ENCODE assay signal across 30 cellular contexts in genomic region chr21:16239659-16240265, GRCh38.
DNase-seq lines count a peak whose midpoint lies in the region; ATAC-seq and TF ChIP-seq lines count a peak whose summit lies in the region.
"Had no signal": no experiment of that assay in that cellular context is flagged by ENCODE, and none has a peak within 500 bp of the region (broad histone marks: within the 10 kb centered on the region; RNA-seq: fewer than 3 reads in every experiment).

No MANE protein-coding gene starts in this region.

- H3K9me3 ChIP-seq in endodermal cell (ENCODE audit: control insufficient read depth, low read length): no peaks in the 10 kb centered on the region
- H3K9me3 ChIP-seq in mesodermal cell (ENCODE audit: control insufficient read depth, low read length): no peaks in the 10 kb centered on the region
- no peaks in the 10 kb centered on the region for H3K9me3 ChIP-seq in PC-9 (ENCODE audit: insufficient read depth, low read depth)
- H3K9me3 ChIP-seq: breast epithelium, HAP-1, transverse colon had no signal

- no peak overlapping the region for H3K27ac ChIP-seq in endodermal cell (ENCODE audit: low read depth, low read length)
- peak overlapping the region; percentile 52 for H3K27ac ChIP-seq in mesodermal cell (ENCODE audit: low read depth, low read length, severe bottlenecking)
- H3K27ac ChIP-seq in PC-9: no peak overlapping the region
- H3K27ac ChIP-seq: breast epithelium, epithelial cell of prostate, transverse colon, VCaP had no signal

- no peak overlapping the region for H3K27ac Mint-ChIP-seq in endodermal cell
- no peak overlapping the region for H3K27ac Mint-ChIP-seq in activated naive CD8-positive, alpha-beta T cell treated with anti-CD3 and anti-CD28 coated beads, Interleukin-2, amount 50 U/mL, for 24 hours
- H3K27ac Mint-ChIP-seq: activated CD4-positive, alpha-beta T cell treated with anti-CD3 and anti-CD28 coated beads for 36 hours; activated CD8-positive, alpha-beta T cell treated with anti-CD3 and anti-CD28 coated beads, Interleukin-2, amount 10 ng/mL, durations not matched to agents 7 days and 5 days; activated naive CD4-positive, alpha-beta T cell treated with anti-CD3 and anti-CD28 coated beads, Interleukin-2, amount 50 U/mL, for 72 hours; activated T-helper 2 cell treated with anti-CD3 and anti-CD28 coated beads, Interferon-gamma antibody, Interleukin-2, Interleukin-4, amounts not matched to agents 10 μg/mL and 5 μg/mL and 100 μg/mL, durations not matched to agents 14 hours and 24 hours and 36 hours; B cell; CD8-positive, alpha-beta memory T cell; naive thymus-derived CD8-positive, alpha-beta T cell had no signal

- POLR2A ChIA-PET in PC-9 (lab: Charles Lee; ENCODE audit: unreplicated experiment): no interaction called here

- no peaks in the 10 kb centered on the region for H3K36me3 ChIP-seq in endodermal cell (ENCODE audit: control insufficient read depth, insufficient read depth, low read length)
- H3K36me3 ChIP-seq in mesodermal cell (ENCODE audit: control insufficient read depth, insufficient read depth, low read length): no peaks in the 10 kb centered on the region
- H3K36me3 ChIP-seq in PC-9 (ENCODE audit: low read depth): no peaks in the 10 kb centered on the region
- H3K36me3 ChIP-seq: breast epithelium, HAP-1, transverse colon had no signal

- no peak overlapping the region for H3K9ac ChIP-seq in endodermal cell (ENCODE audit: extremely low read depth, low read length, poor library complexity, severe bottlenecking)

- no peak overlapping the region for H3K4me2 ChIP-seq in PC-9

- H3K9me3 Mint-ChIP-seq in endodermal cell: no peaks in the 10 kb centered on the region
- H3K9me3 Mint-ChIP-seq in activated naive CD8-positive, alpha-beta T cell treated with anti-CD3 and anti-CD28 coated beads, Interleukin-2, amount 50 U/mL, for 24 hours: no peaks in the 10 kb centered on the region
- H3K9me3 Mint-ChIP-seq: activated T-helper 2 cell treated with anti-CD3 and anti-CD28 coated beads, Interferon-gamma antibody, Interleukin-2, Interleukin-4, amounts not matched to agents 10 μg/mL and 5 μg/mL and 100 μg/mL, durations not matched to agents 14 hours and 24 hours and 36 hours; CD8-positive, alpha-beta memory T cell; naive thymus-derived CD8-positive, alpha-beta T cell had no signal

- intact Hi-C loops in PC-9 (cut with micrococcal nuclease; ENCODE audit: unreplicated experiment): no loop called here

- no peak overlapping the region for H3K4me3 Mint-ChIP-seq in endodermal cell
- H3K4me3 Mint-ChIP-seq in activated naive CD8-positive, alpha-beta T cell treated with anti-CD3 and anti-CD28 coated beads, Interleukin-2, amount 50 U/mL, for 24 hours: no peak overlapping the region
- H3K4me3 Mint-ChIP-seq: activated CD4-positive, alpha-beta T cell treated with anti-CD3 and anti-CD28 coated beads for 36 hours; activated CD8-positive, alpha-beta T cell treated with anti-CD3 and anti-CD28 coated beads, Interleukin-2, amount 10 ng/mL, durations not matched to agents 7 days and 5 days; B cell; CD8-positive, alpha-beta memory T cell; naive thymus-derived CD8-positive, alpha-beta T cell had no signal

- H3K4me1 Mint-ChIP-seq in endodermal cell: peaks cover 15% of the 10 kb centered on the region
- H3K4me1 Mint-ChIP-seq in activated naive CD8-positive, alpha-beta T cell treated with anti-CD3 and anti-CD28 coated beads, Interleukin-2, amount 50 U/mL, for 24 hours: no peaks in the 10 kb centered on the region
- H3K4me1 Mint-ChIP-seq: activated CD4-positive, alpha-beta T cell treated with anti-CD3 and anti-CD28 coated beads for 36 hours; B cell; CD8-positive, alpha-beta memory T cell; naive thymus-derived CD8-positive, alpha-beta T cell had no signal

- no peaks in the 10 kb centered on the region for H3K79me2 ChIP-seq in PC-9 (ENCODE audit: low read depth)

- TF ChIP-seq CTCF in endodermal cell (conservative IDR thresholded peaks at IDR 0.05): no peak
- TF ChIP-seq CTCF in PC-9 (conservative IDR thresholded peaks at IDR 0.05): no peak

- CTCF ChIA-PET in PC-9 (lab: Charles Lee): no interaction called here

- H3K27me3 ChIP-seq in endodermal cell (ENCODE audit: control insufficient read depth, insufficient read depth, low read length, poor library complexity, severe bottlenecking) (no peaks in the 10 kb centered on the region), PC-9 (ENCODE audit: insufficient read depth, low read depth) (no peaks in the 10 kb centered on the region)
- H3K27me3 ChIP-seq: breast epithelium, transverse colon had no signal

- H3F3A ChIP-seq in PC-9 (ENCODE audit: insufficient read depth, low read depth): no peaks in the 10 kb centered on the region

- no peak for ATAC-seq in activated naive CD8-positive, alpha-beta T cell treated with anti-CD3 and anti-CD28 coated beads, Interleukin-2, amount 50 U/mL, for 24 hours
- ATAC-seq: activated CD4-positive, alpha-beta T cell treated with anti-CD3 and anti-CD28 coated beads for 36 hours; activated CD8-positive, alpha-beta T cell treated with anti-CD3 and anti-CD28 coated beads, Interleukin-2, amount 10 ng/mL, durations not matched to agents 7 days and 5 days; activated naive CD4-positive, alpha-beta T cell treated with anti-CD3 and anti-CD28 coated beads, Interleukin-2, amount 50 U/mL, for 72 hours; GM12878; left ventricle myocardium superior; naive thymus-derived CD8-positive, alpha-beta T cell; Right ventricle myocardium inferior had no signal

- H3K4me1 ChIP-seq in endodermal cell (ENCODE audit: control insufficient read depth, insufficient read depth, low read length) (peaks cover 5% of the 10 kb centered on the region), mesodermal cell (ENCODE audit: control insufficient read depth, insufficient read depth, low read length, poor library complexity, severe bottlenecking) (peaks cover 3% of the 10 kb centered on the region), PC-9 (replicated peaks; ENCODE audit: insufficient read depth) (no peaks in the 10 kb centered on the region)
- H3K4me1 ChIP-seq: breast epithelium, transverse colon had no signal

- peak; percentile 4 for DNase-seq in CMK (ENCODE audit: low read depth)
- DNase-seq in HT1080 (ENCODE audit: low read depth): peak; percentile 24
- DNase-seq in endodermal cell: peak; percentile 45
- DNase-seq in medulla oblongata (ENCODE audit: extremely low spot score): no peak
- DNase-seq in PC-9: no peak
- no peak for DNase-seq in HuH-7.5 (ENCODE audit: low spot score)
- DNase-seq in activated naive CD8-positive, alpha-beta T cell treated with anti-CD3 and anti-CD28 coated beads, Interleukin-2, amount 50 U/mL, for 24 hours: no peak
- DNase-seq: activated CD4-positive, alpha-beta T cell treated with anti-CD3 and anti-CD28 coated beads for 36 hours; activated CD8-positive, alpha-beta T cell treated with anti-CD3 and anti-CD28 coated beads, Interleukin-2, amount 10 ng/mL, durations not matched to agents 7 days and 5 days; CD8-positive, alpha-beta memory T cell; DMS 273 treated with DMSO at 0.1 percent for 48 hours; EL; Kasumi-1; left ventricle myocardium superior; naive thymus-derived CD8-positive, alpha-beta T cell; NCI-H2171; NCI-H524 treated with DMSO at 0.1 percent for 48 hours; occipital lobe; stimulated activated CD4-positive, alpha-beta T cell treated with anti-CD3 and anti-CD28 coated beads, Interleukin-4, amount 100 ng/mL, for 4 hours; transverse colon had no signal

- H3K4me3 ChIP-seq in endodermal cell (ENCODE audit: low read length) (no peak overlapping the region), mesodermal cell (ENCODE audit: extremely low read depth, insufficient read depth, low read length, poor library complexity, severe bottlenecking) (no peak overlapping the region), PC-9 (no peak overlapping the region)
- H3K4me3 ChIP-seq: breast epithelium, GM12878, HAP-1, transverse colon had no signal

- H4K20me1 ChIP-seq in PC-9 (ENCODE audit: insufficient read depth): no peaks in the 10 kb centered on the region

- H2AFZ ChIP-seq in PC-9: no peak overlapping the region

- BruUV-seq in PC-9 (replicated peaks; lab: Mats Ljungman, UMichigan): no TSS peak

- 78 to 86% methylated on average over 8 to 9 of the region's 11 CpGs for WGBS in endodermal cell (ENCODE audit: insufficient coverage in 1 of 2, insufficient read length in 1 of 2), 2 experiments
- 70 to 79% methylated on average over 8 to 10 of the region's 11 CpGs for WGBS in mesodermal cell (ENCODE audit: insufficient coverage in 2 of 2), 2 experiments

- H3K27me3 Mint-ChIP-seq in endodermal cell (ENCODE audit: insufficient read depth): no peaks in the 10 kb centered on the region
- no peaks in the 10 kb centered on the region for H3K27me3 Mint-ChIP-seq in activated naive CD8-positive, alpha-beta T cell treated with anti-CD3 and anti-CD28 coated beads, Interleukin-2, amount 50 U/mL, for 24 hours
- H3K27me3 Mint-ChIP-seq: activated CD4-positive, alpha-beta T cell treated with anti-CD3 and anti-CD28 coated beads for 36 hours; B cell; CD8-positive, alpha-beta memory T cell; naive thymus-derived CD8-positive, alpha-beta T cell had no signal

- no peaks in the 10 kb centered on the region for H3K9me2 ChIP-seq in PC-9 (ENCODE audit: insufficient read depth)

- no peaks in the 10 kb centered on the region for H3K36me3 Mint-ChIP-seq in endodermal cell (ENCODE audit: low read depth)
- no peaks in the 10 kb centered on the region for H3K36me3 Mint-ChIP-seq in activated naive CD8-positive, alpha-beta T cell treated with anti-CD3 and anti-CD28 coated beads, Interleukin-2, amount 50 U/mL, for 24 hours (ENCODE audit: low read depth)
- H3K36me3 Mint-ChIP-seq: activated naive CD4-positive, alpha-beta T cell treated with anti-CD3 and anti-CD28 coated beads, Interleukin-2, amount 50 U/mL, for 72 hours; CD8-positive, alpha-beta memory T cell; naive thymus-derived CD8-positive, alpha-beta T cell had no signal

Comparison
In these comparisons a context has a peak if more than half of its experiments do, and no peak if none do; other contexts are left out.
1. DNase-seq: peak in CMK (single experiment), HT1080 (single experiment) and endodermal cell (single experiment); none in medulla oblongata (single experiment), PC-9 (0 of 2), HuH-7.5 (single experiment) and activated naive CD8-positive, alpha-beta T cell treated with anti-CD3 and anti-CD28 coated beads, Interleukin-2, amount 50 U/mL, for 24 hours (single experiment).